In the genomic region with DNA sequence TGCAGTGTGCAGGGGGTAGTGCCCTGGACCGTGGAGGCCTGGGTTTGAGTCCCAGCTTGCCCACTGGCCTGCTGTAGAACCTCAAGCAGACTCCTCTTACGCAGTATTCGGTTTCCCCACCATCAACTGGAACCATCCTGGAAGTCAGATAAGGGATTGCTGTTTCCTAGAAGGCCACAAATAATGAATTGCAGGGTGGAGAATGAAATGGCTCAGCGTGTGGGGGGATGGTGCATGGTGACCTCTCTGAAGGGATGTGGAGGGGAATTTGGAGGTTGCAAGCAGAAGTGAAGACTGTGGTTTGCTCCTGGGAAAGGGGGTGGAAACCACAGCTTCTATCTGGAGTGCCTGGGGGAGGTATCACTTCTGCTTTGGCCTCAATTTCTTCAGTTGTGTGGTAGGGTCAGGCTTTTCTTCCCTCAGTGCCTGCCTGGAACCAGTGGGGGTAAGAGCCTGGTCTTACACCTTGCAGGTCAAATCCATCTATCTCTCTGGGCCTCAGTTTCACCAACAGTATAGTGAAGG, we compare ENCODE assay signal across 9 cellular contexts. TPM values are rescaled to one million over a fixed set of nuclear protein-coding genes. Genes with fewer than 3 reads are reported as not detected.
A peak's percentile ranks its signal among the peaks of the same experiment; 100 is the strongest.
DNase-seq lines count a peak whose midpoint lies in the region; ATAC-seq and TF ChIP-seq lines count a peak whose summit lies in the region.
"Had no signal": no experiment of that assay in that cellular context is flagged by ENCODE, and none has a peak within 500 bp of the region (broad histone marks: within the 10 kb centered on the region; RNA-seq: fewer than 3 reads in every experiment).

No MANE protein-coding gene starts in this region.

- no peaks in the 10 kb centered on the region for H3K27me3 Mint-ChIP-seq in activated T-cell treated with anti-CD3 and anti-CD28 coated beads, Interleukin-2, amount 50 U/mL, for 24 hours

- intact Hi-C loops in sciatic nerve (cut with DNase I) = no loop called here

- H3K4me1 Mint-ChIP-seq in activated T-cell treated with anti-CD3 and anti-CD28 coated beads, Interleukin-2, amount 50 U/mL, for 24 hours (ENCODE audit: low read depth) = peaks cover 58% of the 10 kb centered on the region

- no peak for DNase-seq in activated T-cell treated with anti-CD3 and anti-CD28 coated beads, Interleukin-2, amount 50 U/mL, for 24 hours
- peak; percentile 45 for DNase-seq in sciatic nerve (ENCODE audit: low spot score)
- no peak for DNase-seq in NCI-H524 treated with DMSO at 0.1 percent for 48 hours (lab: John Stamatoyannopoulos, UW)
- no peak for DNase-seq in NCI-H2171 treated with DMSO at 0.1 percent for 48 hours (lab: John Stamatoyannopoulos, UW)
- no peak for DNase-seq in NCI-H446 (lab: John Stamatoyannopoulos, UW)

- peak; percentile 26 for TF ChIP-seq POLR2A in GM10847 (IDR thresholded peaks at IDR 0.05; ENCODE audit: extremely low read depth, insufficient read length)

- ATAC-seq in GM19467 (IDR thresholded peaks at IDR 0.05; ENCODE audit: unreplicated experiment) (peak; percentile 71), HG03439 (IDR thresholded peaks at IDR 0.05; ENCODE audit: unreplicated experiment) (peak; percentile 68), sciatic nerve (peak; percentile 59)

- no peaks in the 10 kb centered on the region for H3K9me3 Mint-ChIP-seq in activated T-cell treated with anti-CD3 and anti-CD28 coated beads, Interleukin-2, amount 50 U/mL, for 24 hours

- H3K4me3 Mint-ChIP-seq in activated T-cell treated with anti-CD3 and anti-CD28 coated beads, Interleukin-2, amount 50 U/mL, for 24 hours = peak overlapping the region; percentile 68

- H3K27ac Mint-ChIP-seq in activated T-cell treated with anti-CD3 and anti-CD28 coated beads, Interleukin-2, amount 50 U/mL, for 24 hours = peak overlapping the region; percentile 31

- H3K36me3 Mint-ChIP-seq in activated T-cell treated with anti-CD3 and anti-CD28 coated beads, Interleukin-2, amount 50 U/mL, for 24 hours (ENCODE audit: low read depth) = no peaks in the 10 kb centered on the region

RNA-seq across cellular contexts. Expression of a gene that starts 1.7 kb away (rescaled TPM):
- total RNA-seq in sciatic nerve = 1.2 TPM
- total RNA-seq: skeletal muscle tissue had no signal

RNA-seq across cellular contexts. Expression of a gene that starts 7.8 kb away (rescaled TPM):
- 14.3 TPM for total RNA-seq in sciatic nerve

RNA-seq across cellular contexts. Expression of a gene that starts 57.9 kb away (rescaled TPM):
- 22.6 TPM for total RNA-seq in sciatic nerve
